ENCODE assay signal across 1 cellular context in genomic region chr1:154960446-154961136, GRCh38.
TF ChIP-seq lines count a peak whose summit lies in the region.

No MANE protein-coding gene starts in this region.

TF ChIP-seq in GM12878, 131 proteins besides CTCF, POLR2A, EP300 and RAD21:
- TF ChIP-seq TCF12 (IDR thresholded peaks at IDR 0.05; ENCODE audit: low read depth, low read length): no peak
- no peak for TF ChIP-seq HCFC1 (IDR thresholded peaks at IDR 0.05; ENCODE audit: low read length)
- TF ChIP-seq MYC (IDR thresholded peaks at IDR 0.05; ENCODE audit: insufficient read depth, insufficient read length, insufficient replicate concordance, low read length, severe bottlenecking): no peak
- no peak for TF ChIP-seq POLR2AphosphoS5 (IDR thresholded peaks at IDR 0.05; ENCODE audit: low read length)
